8 cellular contexts compared by ENCODE assay signal in genomic region chr19:7534531-7534980, GRCh38. TPM values are rescaled to one million over a fixed set of nuclear protein-coding genes. Genes with fewer than 3 reads are reported as not detected.
DNase-seq lines count a peak whose midpoint lies in the region; ATAC-seq, FAIRE-seq and TF ChIP-seq lines count a peak whose summit lies in the region.

No MANE protein-coding gene starts in this region.

- TF ChIP-seq CTCF in bronchial epithelial cell (IDR thresholded peaks at IDR 0.05; ENCODE audit: insufficient read depth, low read length, severe bottlenecking) (no peak), retinal pigment epithelial cell (conservative IDR thresholded peaks at IDR 0.05; ENCODE audit: low read depth, low read length) (peak; percentile 38)

- H3K4me1 ChIP-seq in iPS-20b (ENCODE audit: insufficient read depth, low read length), result no peaks in the 10 kb centered on the region

- peak overlapping the region; percentile 72 for H3K27ac ChIP-seq in iPS-20b (ENCODE audit: low read length)

- peak overlapping the region; percentile 79; the same call in 1 of the 2 replicates for H3K9ac ChIP-seq in iPS-20b (ENCODE audit: low read depth, low read length)

- peak; percentile 2 for ATAC-seq in HG03342 (IDR thresholded peaks at IDR 0.05; ENCODE audit: unreplicated experiment)
- no peak for ATAC-seq in HG03097 (IDR thresholded peaks at IDR 0.05; ENCODE audit: low FRiP score, unreplicated experiment)
- ATAC-seq in HG03378 (IDR thresholded peaks at IDR 0.05; ENCODE audit: unreplicated experiment), result no peak

- H3K4me3 ChIP-seq in bronchial epithelial cell (ENCODE audit: low read depth, low read length), result peak overlapping the region; percentile 99
- peak overlapping the region; percentile 94 for H3K4me3 ChIP-seq in iPS-20b (ENCODE audit: low read length)
- H3K4me3 ChIP-seq in retinal pigment epithelial cell (ENCODE audit: low read length), result peak overlapping the region; percentile 87

- DNase-seq in G401 (ENCODE audit: low spot score) (peak; percentile 80), SK-N-DZ (ENCODE audit: low spot score) (peak; percentile 30), bronchial epithelial cell (ENCODE audit: low read depth) (peak; percentile 43), retinal pigment epithelial cell (ENCODE audit: low read depth) (peak; percentile 82)

- H3K9me3 ChIP-seq in iPS-20b (ENCODE audit: insufficient read depth, low read depth, low read length), result no peaks in the 10 kb centered on the region

- no peak for FAIRE-seq in bronchial epithelial cell (lab: Jason Lieb, UNC)

- H3K36me3 ChIP-seq in bronchial epithelial cell (ENCODE audit: control insufficient read depth, insufficient read depth, low read length), result peaks cover 1% of the 10 kb centered on the region
- H3K36me3 ChIP-seq in iPS-20b (ENCODE audit: insufficient read depth, low read depth, low read length), result peaks cover 25% of the 10 kb centered on the region

- H3K27me3 ChIP-seq in bronchial epithelial cell (ENCODE audit: control insufficient read depth, insufficient read depth, low read length), result no peaks in the 10 kb centered on the region
- no peaks in the 10 kb centered on the region for H3K27me3 ChIP-seq in iPS-20b (ENCODE audit: insufficient read depth, low read length)

- in situ Hi-C loops in G401 (cut with HindIII; ENCODE audit: low sequenced_read_pairs), result no loop called here

RNA-seq across cellular contexts. Expression of gene PNPLA6, which starts 1.0 kb away (rescaled TPM):
- total RNA-seq in G401 (2014; rRNA removed; shearing (Covaris generic)), result 74.6 and 97.9 TPM in 2 replicates
- polyA plus RNA-seq in SK-N-DZ (2014; cell fraction: cytosol; rRNA removed), result 23.4 and 29.0 TPM in 2 replicates
- polyA plus RNA-seq in SK-N-DZ (2014; cell fraction: nucleus; rRNA removed), result 49.0 and 70.3 TPM in 2 replicates
- total RNA-seq in bronchial epithelial cell, result 35.6 and 40.8 TPM in 2 replicates

RNA-seq across cellular contexts. Expression of gene MCOLN1, which starts 12.1 kb away (rescaled TPM):
- 6.2 and 16.9 TPM in 2 replicates for total RNA-seq in G401 (2014; rRNA removed; shearing (Covaris generic))
- polyA plus RNA-seq in SK-N-DZ (2014; cell fraction: cytosol; rRNA removed), result 5.5 and 6.4 TPM in 2 replicates
- 24.2 and 29.8 TPM in 2 replicates for polyA plus RNA-seq in SK-N-DZ (2014; cell fraction: nucleus; rRNA removed)
- 3.7 and 3.8 TPM in 2 replicates for total RNA-seq in bronchial epithelial cell

RNA-seq across cellular contexts. Expression of gene ZNF358, which starts 18.7 kb away (rescaled TPM):
- total RNA-seq in G401 (2014; rRNA removed; shearing (Covaris generic)), result 25.3 and 40.1 TPM in 2 replicates
- polyA plus RNA-seq in SK-N-DZ (2014; cell fraction: cytosol; rRNA removed), result 48.8 and 53.6 TPM in 2 replicates
- polyA plus RNA-seq in SK-N-DZ (2014; cell fraction: nucleus; rRNA removed), result 22.6 and 23.8 TPM in 2 replicates
- total RNA-seq in bronchial epithelial cell, result 3.5 and 3.9 TPM in 2 replicates

RNA-seq across cellular contexts. Expression of gene PEX11G, which starts 45.7 kb away (rescaled TPM):
- 3.5 and 6.6 TPM in 2 replicates for total RNA-seq in G401 (2014; rRNA removed; shearing (Covaris generic))
- 3.7 and 4.4 TPM in 2 replicates for polyA plus RNA-seq in SK-N-DZ (2014; cell fraction: cytosol; rRNA removed)
- polyA plus RNA-seq in SK-N-DZ (2014; cell fraction: nucleus; rRNA removed), result 0.30 and 1.8 TPM in 2 replicates
- 2.1 and 3.8 TPM in 2 replicates for total RNA-seq in bronchial epithelial cell

Comparison
In these comparisons a context has a peak if more than half of its experiments do, and no peak if none do; other contexts are left out.
1. DNase-seq: peak in every context shown above with its lines; median percentile 82 in retinal pigment epithelial cell; 80 in G401; 43 in bronchial epithelial cell; 30 in SK-N-DZ.